Comparison of ENCODE assay signal across 8 cellular contexts in genomic region chrX:9644335-9644734, GRCh38.
A peak's percentile ranks its signal among the peaks of the same experiment; 100 is the strongest.
DNase-seq lines count a peak whose midpoint lies in the region; ATAC-seq and TF ChIP-seq lines count a peak whose summit lies in the region.

No MANE protein-coding gene starts in this region.

- peaks cover 1% of the 10 kb centered on the region for H3K27me3 Mint-ChIP-seq in endothelial cell (ENCODE audit: unreplicated experiment)

- H3K36me3 Mint-ChIP-seq in endothelial cell (ENCODE audit: low read depth, unreplicated experiment): peaks cover 3% of the 10 kb centered on the region

- intact Hi-C loops in Right ventricle myocardium inferior (cut with DNase I): no loop called here

- no peak overlapping the region for H3K4me3 Mint-ChIP-seq in endothelial cell (ENCODE audit: unreplicated experiment)

- no peak overlapping the region for H3K27ac Mint-ChIP-seq in endothelial cell (ENCODE audit: unreplicated experiment)

- TF ChIP-seq CTCF in endothelial cell (IDR thresholded peaks at IDR 0.05; ENCODE audit: unreplicated experiment): no peak

- H3K4me1 Mint-ChIP-seq in endothelial cell (ENCODE audit: unreplicated experiment): no peaks in the 10 kb centered on the region

- ATAC-seq in HG03196 (IDR thresholded peaks at IDR 0.05; ENCODE audit: unreplicated experiment) (peak; percentile 98), Right ventricle myocardium inferior (no peak)

- no peaks in the 10 kb centered on the region for H3K9me3 Mint-ChIP-seq in endothelial cell (ENCODE audit: unreplicated experiment)

- peak in 2 of 3 experiments; percentile 12 to 57 for DNase-seq in NCI-H1417 (lab: John Stamatoyannopoulos, UW)
- DNase-seq in NCI-H1417 treated with DMSO at 0.1 percent for 48 hours (lab: John Stamatoyannopoulos, UW): no peak
- DNase-seq in activated CD8-positive, alpha-beta memory T cell treated with anti-CD3 and anti-CD28 coated beads for 48 hours (ENCODE audit: low read depth in 2 of 3, low spot score in 2 of 3): peak in 2 of 3 experiments; percentile 3 to 27
- peak; percentile 44 for DNase-seq in stimulated activated CD8-positive, alpha-beta memory T cell treated with anti-CD3 and anti-CD28 coated beads, Interleukin-4, amount 100 ng/mL, for 48 hours
- no peak for DNase-seq in Right ventricle myocardium inferior (ENCODE audit: missing footprints)
- DNase-seq in NCI-H2081 treated with DMSO at 0.1 percent for 48 hours (lab: John Stamatoyannopoulos, UW): no peak
- no peak for DNase-seq in endothelial cell (ENCODE audit: low spot score)

Comparison
In these comparisons a context has a peak if more than half of its experiments do, and no peak if none do; other contexts are left out.
1. DNase-seq: peak in NCI-H1417 (2 of 3), activated CD8-positive, alpha-beta memory T cell treated with anti-CD3 and anti-CD28 coated beads for 48 hours (2 of 3) and stimulated activated CD8-positive, alpha-beta memory T cell treated with anti-CD3 and anti-CD28 coated beads, Interleukin-4, amount 100 ng/mL, for 48 hours (single experiment); none in NCI-H1417 treated with DMSO at 0.1 percent for 48 hours (single experiment), Right ventricle myocardium inferior (single experiment), NCI-H2081 treated with DMSO at 0.1 percent for 48 hours (single experiment) and endothelial cell (single experiment).